ENCODE assay signal across 1 cellular context in the genomic region with DNA sequence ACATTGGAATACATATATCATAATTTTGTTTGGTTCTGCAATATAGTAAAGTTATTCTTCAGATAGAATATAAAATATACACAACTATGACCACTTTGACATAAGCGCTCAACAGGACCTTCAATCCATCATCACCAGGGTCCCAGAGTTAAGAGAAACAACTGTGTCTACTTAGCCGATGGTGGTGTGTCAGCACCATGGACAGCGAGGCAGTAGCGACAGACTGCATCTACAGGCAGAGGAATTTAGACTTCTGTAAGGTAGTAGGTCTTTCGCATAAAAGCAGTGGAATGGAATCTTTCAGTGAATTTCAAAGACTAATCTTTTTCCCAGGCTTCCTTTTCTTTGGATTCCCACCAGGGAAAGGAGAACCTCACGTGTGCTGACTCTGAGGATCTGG.
A peak's percentile ranks its signal among the peaks of the same experiment; 100 is the strongest.
TF ChIP-seq lines count a peak whose summit lies in the region.

No MANE protein-coding gene starts in this region.

TF ChIP-seq in H1, 55 proteins besides CTCF, POLR2A, EP300 and RAD21:
- TF ChIP-seq POLR2AphosphoS5 (IDR thresholded peaks at IDR 0.05; ENCODE audit: low read depth, low read length) (no peak), CREB1 (IDR thresholded peaks at IDR 0.05) (peak; percentile 45; the same call in 1 of the 2 replicates), SIN3A (conservative IDR thresholded peaks at IDR 0.05 in 1 of 2, IDR thresholded peaks at IDR 0.05 in 1 of 2; ENCODE audit: low read depth in 1 of 2, low read length in 2 of 2) (peak; percentile 28 to 79; a peak in 1 of 4 replicates), SUZ12 (IDR thresholded peaks at IDR 0.05; ENCODE audit: low read length) (no peak), TEAD4 (IDR thresholded peaks at IDR 0.05; ENCODE audit: low read depth, low read length) (0 out of 2 replicates have a peak, but pooled peaks have one; percentile 62), RXRA (IDR thresholded peaks at IDR 0.05; ENCODE audit: insufficient read depth, low read depth, low read length) (no peak)
